1 cellular context compared by ENCODE assay signal in the genomic region with DNA sequence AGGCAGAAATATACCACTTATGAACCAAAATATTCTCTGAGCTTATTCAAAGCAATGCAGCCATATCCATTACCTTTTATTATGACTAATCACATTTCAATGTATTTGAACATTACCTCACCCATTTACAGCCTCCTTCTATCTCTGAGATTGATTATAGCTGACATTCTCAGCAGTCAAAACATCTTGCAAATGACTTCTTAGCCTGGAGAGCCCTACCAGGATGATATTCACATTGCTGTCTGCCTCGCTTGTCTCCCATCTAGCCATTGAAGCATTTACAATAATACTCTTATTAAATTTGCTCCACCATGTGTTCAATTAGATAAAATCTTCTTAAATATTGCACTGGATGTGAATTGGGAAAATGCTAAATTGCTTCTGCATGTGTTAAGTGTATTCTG.
A peak's percentile ranks its signal among the peaks of the same experiment; 100 is the strongest.
TF ChIP-seq lines count a peak whose summit lies in the region.

No MANE protein-coding gene starts in this region.

TF ChIP-seq in SK-N-SH, 30 proteins besides CTCF, POLR2A, EP300 and RAD21 (continued from another document):
- TF ChIP-seq REST (IDR thresholded peaks at IDR 0.05; ENCODE audit: low read depth, low read length) (no peak), ELF1 (IDR thresholded peaks at IDR 0.05) (no peak), SMC3 (IDR thresholded peaks at IDR 0.05; ENCODE audit: low read depth, low read length) (no peak), RXRA (IDR thresholded peaks at IDR 0.05; ENCODE audit: borderline replicate concordance, low read depth) (peak; percentile 72; the same call in 1 of the 2 replicates), CHD2 (IDR thresholded peaks at IDR 0.05; ENCODE audit: low read length, partially characterized antibody) (peak; percentile 58)
- TF ChIP-seq, protein P1, sequence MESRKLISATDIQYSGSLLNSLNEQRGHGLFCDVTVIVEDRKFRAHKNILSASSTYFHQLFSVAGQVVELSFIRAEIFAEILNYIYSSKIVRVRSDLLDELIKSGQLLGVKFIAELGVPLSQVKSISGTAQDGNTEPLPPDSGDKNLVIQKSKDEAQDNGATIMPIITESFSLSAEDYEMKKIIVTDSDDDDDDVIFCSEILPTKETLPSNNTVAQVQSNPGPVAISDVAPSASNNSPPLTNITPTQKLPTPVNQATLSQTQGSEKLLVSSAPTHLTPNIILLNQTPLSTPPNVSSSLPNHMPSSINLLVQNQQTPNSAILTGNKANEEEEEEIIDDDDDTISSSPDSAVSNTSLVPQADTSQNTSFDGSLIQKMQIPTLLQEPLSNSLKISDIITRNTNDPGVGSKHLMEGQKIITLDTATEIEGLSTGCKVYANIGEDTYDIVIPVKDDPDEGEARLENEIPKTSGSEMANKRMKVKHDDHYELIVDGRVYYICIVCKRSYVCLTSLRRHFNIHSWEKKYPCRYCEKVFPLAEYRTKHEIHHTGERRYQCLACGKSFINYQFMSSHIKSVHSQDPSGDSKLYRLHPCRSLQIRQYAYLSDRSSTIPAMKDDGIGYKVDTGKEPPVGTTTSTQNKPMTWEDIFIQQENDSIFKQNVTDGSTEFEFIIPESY (IDR thresholded peaks at IDR 0.05; ENCODE audit: borderline replicate concordance, low read depth) = peak; percentile 46; the same call in 1 of the 2 replicates
TF ChIP-seq in SK-N-SH: peak in this region for 16.
